ENCODE assay signal across 12 cellular contexts in genomic region chr17:58576679-58577367, GRCh38.
DNase-seq lines count a peak whose midpoint lies in the region; ATAC-seq and TF ChIP-seq lines count a peak whose summit lies in the region.
"Had no signal": no experiment of that assay in that cellular context is flagged by ENCODE, and none has a peak within 500 bp of the region (broad histone marks: within the 10 kb centered on the region; RNA-seq: fewer than 3 reads in every experiment).

No MANE protein-coding gene starts in this region.

- H4K20me1 ChIP-seq in GM23338 (replicated peaks; ENCODE audit: insufficient read depth): no peaks in the 10 kb centered on the region
- H4K20me1 ChIP-seq: BLaER1 treated with 17β-estradiol and CSF1 and Interleukin-3, amounts not matched to agents 10 nM and 100 nM had no signal

- H3F3A ChIP-seq in GM23338 (replicated peaks; ENCODE audit: low read depth): no peaks in the 10 kb centered on the region

- no peak overlapping the region; the same call in 1 of the 2 replicates for H3K27ac Mint-ChIP-seq in GM23338

- intact Hi-C loops in upper lobe of right lung (cut with DNase I): no loop called here

- no peaks in the 10 kb centered on the region for H3K9me3 Mint-ChIP-seq in GM23338

- no peak overlapping the region for H3K4me2 ChIP-seq in GM23338
- H3K4me2 ChIP-seq: BLaER1 treated with 17β-estradiol and CSF1 and Interleukin-3, amounts not matched to agents 10 nM and 100 nM had no signal

- no peaks in the 10 kb centered on the region for H3K36me3 ChIP-seq in upper lobe of right lung
- no peaks in the 10 kb centered on the region for H3K36me3 ChIP-seq in GM23338 (ENCODE audit: insufficient read depth)
- H3K36me3 ChIP-seq: BLaER1 treated with 17β-estradiol and CSF1 and Interleukin-3, amounts not matched to agents 10 nM and 100 nM; left lung had no signal

- no peak overlapping the region for H2AFZ ChIP-seq in GM23338

- no peak for TF ChIP-seq CTCF in GM20000 (IDR thresholded peaks at IDR 0.05; ENCODE audit: extremely low read depth, missing control alignments)
- TF ChIP-seq CTCF in epithelial cell of proximal tubule (conservative IDR thresholded peaks at IDR 0.05; ENCODE audit: low read depth, low read length): no peak
- TF ChIP-seq CTCF in upper lobe of right lung (IDR thresholded peaks at IDR 0.05): no peak
- TF ChIP-seq CTCF in GM23338 (conservative IDR thresholded peaks at IDR 0.05; ENCODE audit: low read depth in 2 of 2): no peak

- no peaks in the 10 kb centered on the region for H3K9me2 ChIP-seq in GM23338 (ENCODE audit: insufficient read depth)

- ATAC-seq in upper lobe of right lung (no peak), GM23338 (no peak)
- ATAC-seq: left lung had no signal

- DNase-seq in GM20000 (ENCODE audit: low spot score): peak; percentile 9
- DNase-seq in RKO (ENCODE audit: low spot score): peak; percentile 38
- DNase-seq in epithelial cell of proximal tubule (ENCODE audit: low read depth): peak; percentile 12
- no peak for DNase-seq in substantia nigra (lab: John Stamatoyannopoulos, UW)
- no peak for DNase-seq in upper lobe of right lung
- DNase-seq in NCI-H226: no peak
- no peak for DNase-seq in GM23338 (ENCODE audit: low spot score)
- DNase-seq: activated gamma-delta T cell had no signal

- no peaks in the 10 kb centered on the region for H3K79me2 ChIP-seq in GM23338 (replicated peaks; ENCODE audit: insufficient read depth)

- no peak overlapping the region for H3K4me3 ChIP-seq in epithelial cell of proximal tubule (ENCODE audit: low read depth, low read length)
- H3K4me3 ChIP-seq in upper lobe of right lung: no peak overlapping the region
- H3K4me3 ChIP-seq in GM23338: no peak overlapping the region
- H3K4me3 ChIP-seq: BLaER1 treated with 17β-estradiol and CSF1 and Interleukin-3, amounts not matched to agents 10 nM and 100 nM; left lung; testis had no signal

- peaks cover 3% of the 10 kb centered on the region for H3K27me3 Mint-ChIP-seq in GM23338 (ENCODE audit: insufficient read depth, low read depth, poor library complexity)

- peaks cover 3% of the 10 kb centered on the region; the same call in 1 of the 3 replicates for H3K4me1 Mint-ChIP-seq in GM23338

- H3K4me3 Mint-ChIP-seq in GM23338: no peak overlapping the region

- no peaks in the 10 kb centered on the region for H3K36me3 Mint-ChIP-seq in GM23338 (ENCODE audit: low read depth)

- no peaks in the 10 kb centered on the region for H3K9me3 ChIP-seq in upper lobe of right lung
- H3K9me3 ChIP-seq: left lung, testis had no signal

- no peaks in the 10 kb centered on the region for H3K4me1 ChIP-seq in upper lobe of right lung
- H3K4me1 ChIP-seq in GM23338 (ENCODE audit: insufficient read depth): no peaks in the 10 kb centered on the region
- H3K4me1 ChIP-seq: left lung, testis had no signal

- H3K27ac ChIP-seq in substantia nigra (ENCODE audit: low read depth, low read length, poor library complexity, severe bottlenecking): peak overlapping the region; percentile 69
- H3K27ac ChIP-seq in upper lobe of right lung: no peak overlapping the region
- no peak overlapping the region for H3K27ac ChIP-seq in GM23338 (ENCODE audit: low read depth)
- H3K27ac ChIP-seq: BLaER1 treated with 17β-estradiol and CSF1 and Interleukin-3, amounts not matched to agents 10 nM and 100 nM; HL-60; left lung; testis had no signal

- H3K27me3 ChIP-seq in upper lobe of right lung (no peaks in the 10 kb centered on the region), GM23338 (ENCODE audit: insufficient read depth) (no peaks in the 10 kb centered on the region)
- H3K27me3 ChIP-seq: BLaER1 treated with 17β-estradiol and CSF1 and Interleukin-3, amounts not matched to agents 10 nM and 100 nM; left lung; testis had no signal

TF ChIP-seq in GM23338, 12 proteins besides CTCF, POLR2A, EP300 and RAD21:
- TF ChIP-seq ZNF114 (CRISPR knock-in tag; IDR thresholded peaks at IDR 0.05) (no peak), EZH2phosphoT487 (IDR thresholded peaks at IDR 0.05; ENCODE audit: unreplicated experiment) (no peak)

Comparison
In these comparisons a context has a peak if more than half of its experiments do, and no peak if none do; other contexts are left out.
1. DNase-seq: peak in GM20000 (single experiment), RKO (single experiment) and epithelial cell of proximal tubule (single experiment); none in substantia nigra (0 of 49), upper lobe of right lung (single experiment), NCI-H226 (single experiment) and GM23338 (single experiment).